ENCODE assay signal across 26 cellular contexts in genomic region chr2:59713577-59713976, GRCh38.
DNase-seq lines count a peak whose midpoint lies in the region; ATAC-seq and TF ChIP-seq lines count a peak whose summit lies in the region.
"Had no signal": no experiment of that assay in that cellular context is flagged by ENCODE, and none has a peak within 500 bp of the region (broad histone marks: within the 10 kb centered on the region; RNA-seq: fewer than 3 reads in every experiment).

No MANE protein-coding gene starts in this region.

- no peaks in the 10 kb centered on the region for H3K36me3 ChIP-seq in OCI-LY7 (ENCODE audit: insufficient read depth, low read length)
- H3K36me3 ChIP-seq: gastrocnemius medialis, pancreas, Peyer's patch, right lobe of liver, thyroid gland had no signal

- H3K79me2 ChIP-seq in OCI-LY7 (ENCODE audit: insufficient read depth, low read depth, low read length): no peaks in the 10 kb centered on the region

- no peaks in the 10 kb centered on the region for H3K4me1 ChIP-seq in OCI-LY7 (ENCODE audit: insufficient read depth, low read length, poor library complexity, severe bottlenecking)
- H3K4me1 ChIP-seq: gastrocnemius medialis, pancreas, Peyer's patch, right lobe of liver, thyroid gland had no signal

- H4K20me1 ChIP-seq in OCI-LY7 (ENCODE audit: insufficient read depth, low read length): no peaks in the 10 kb centered on the region

- H3K9me3 ChIP-seq in OCI-LY7 (ENCODE audit: low read length): no peaks in the 10 kb centered on the region
- H3K9me3 ChIP-seq: gastrocnemius medialis, pancreas, Peyer's patch, right lobe of liver, thyroid gland had no signal

- POLR2A ChIA-PET in OCI-LY7 (lab: Charles Lee): no interaction called here

- intact Hi-C loops in OCI-LY7 (cut with micrococcal nuclease; ENCODE audit: unreplicated experiment): no loop called here

- H2AFZ ChIP-seq in OCI-LY7 (ENCODE audit: low read length): no peak overlapping the region

- H3K9me2 ChIP-seq in OCI-LY7 (ENCODE audit: insufficient read depth, low read length): no peaks in the 10 kb centered on the region

- no peak overlapping the region for H3K27ac ChIP-seq in OCI-LY7 (ENCODE audit: low read depth, low read length, poor library complexity, severe bottlenecking)
- H3K27ac ChIP-seq: gastrocnemius medialis, pancreas, Peyer's patch, right lobe of liver, SK-N-MC, thyroid gland had no signal

- CTCF ChIA-PET in OCI-LY7 (lab: Charles Lee; ENCODE audit: unreplicated experiment): no interaction called here

- BruUV-seq in OCI-LY7 (replicated peaks; lab: Mats Ljungman, UMichigan): no TSS peak

- peak; percentile 79 for ATAC-seq in GM18498 (IDR thresholded peaks at IDR 0.05; ENCODE audit: unreplicated experiment)
- peak; percentile 69 for ATAC-seq in GM18907 (IDR thresholded peaks at IDR 0.05; ENCODE audit: unreplicated experiment)
- ATAC-seq in HG03432 (IDR thresholded peaks at IDR 0.05; ENCODE audit: unreplicated experiment): peak; percentile 63
- ATAC-seq: activated CD8-positive, alpha-beta T cell treated with anti-CD3 and anti-CD28 coated beads for 36 hours; CD8-positive, alpha-beta T cell; esophagus mucosa; gastrocnemius medialis; natural killer cell; pancreas; right lobe of liver had no signal

- peak; percentile 6 for DNase-seq in OCI-LY7 (ENCODE audit: low spot score)
- no peak for DNase-seq in COLO829 (ENCODE audit: low spot score)
- DNase-seq in amniotic stem cell (lab: John Stamatoyannopoulos, UW): no peak
- DNase-seq in NCI-H524 treated with DMSO at 0.1 percent for 48 hours (lab: John Stamatoyannopoulos, UW): no peak
- DNase-seq in stimulated activated naive CD4-positive, alpha-beta T cell treated with Interleukin-2 at 50 U/mL for 16 hours (lab: John Stamatoyannopoulos, UW): no peak
- DNase-seq: activated CD8-positive, alpha-beta T cell treated with anti-CD3 and anti-CD28 coated beads for 36 hours; activated naive CD4-positive, alpha-beta T cell treated with anti-CD3 and anti-CD28 coated beads for 36 hours; activated T-cell treated with anti-CD3 and anti-CD28 coated beads, Interleukin-2, amount 50 U/mL, for 1 hour; CD8-positive, alpha-beta T cell; cerebellar nuclear complex; DMS53; gastrocnemius medialis; mesenchymal stem cell; natural killer cell; NCI-H2029 treated with DMSO at 0.1 percent for 48 hours; NCI-H524; pancreas; Peyer's patch; right lobe of liver; stimulated activated naive CD4-positive, alpha-beta T cell; thyroid gland had no signal

- TF ChIP-seq CTCF in OCI-LY7 (conservative IDR thresholded peaks at IDR 0.05; ENCODE audit: low read length): no peak

- no peak overlapping the region for H3K4me2 ChIP-seq in OCI-LY7 (ENCODE audit: low read length)

- no peak overlapping the region for H3K4me3 ChIP-seq in OCI-LY7 (ENCODE audit: low read depth, low read length, poor library complexity, severe bottlenecking)
- H3K4me3 ChIP-seq: gastrocnemius medialis, pancreas, Peyer's patch, right lobe of liver, SK-N-MC, thyroid gland had no signal
